Comparison of ENCODE assay signal across 2 cellular contexts in the genomic region with DNA sequence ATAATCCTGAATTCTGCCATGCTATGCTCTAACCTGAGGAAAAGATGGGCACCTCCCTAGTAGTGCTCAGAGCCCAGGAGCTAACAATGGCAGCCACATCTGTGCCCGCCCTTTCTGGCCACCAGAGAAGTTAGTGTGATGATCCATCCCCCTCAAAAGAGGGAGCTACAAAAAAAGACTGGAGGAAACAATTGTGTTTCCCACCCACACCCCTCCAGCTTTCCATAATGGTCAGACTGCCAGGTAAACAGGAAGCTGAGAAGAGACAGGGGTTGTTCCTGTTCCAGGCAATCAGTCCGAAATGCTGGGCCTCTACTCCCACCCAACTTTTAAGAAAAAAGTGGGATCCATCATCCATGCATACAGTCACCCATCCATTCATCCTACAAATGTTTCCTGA.
TF ChIP-seq lines count a peak whose summit lies in the region.

No MANE protein-coding gene starts in this region.

TF ChIP-seq in HCT116, 20 proteins besides CTCF, POLR2A, EP300 and RAD21:
- no peak for TF ChIP-seq SRF (IDR thresholded peaks at IDR 0.05; ENCODE audit: low read depth)
- TF ChIP-seq POLR2AphosphoS5 (IDR thresholded peaks at IDR 0.05; ENCODE audit: low read depth, low read length), result no peak
- TF ChIP-seq CEBPB (IDR thresholded peaks at IDR 0.05; ENCODE audit: low read depth), result no peak
- TF ChIP-seq, protein P1, sequence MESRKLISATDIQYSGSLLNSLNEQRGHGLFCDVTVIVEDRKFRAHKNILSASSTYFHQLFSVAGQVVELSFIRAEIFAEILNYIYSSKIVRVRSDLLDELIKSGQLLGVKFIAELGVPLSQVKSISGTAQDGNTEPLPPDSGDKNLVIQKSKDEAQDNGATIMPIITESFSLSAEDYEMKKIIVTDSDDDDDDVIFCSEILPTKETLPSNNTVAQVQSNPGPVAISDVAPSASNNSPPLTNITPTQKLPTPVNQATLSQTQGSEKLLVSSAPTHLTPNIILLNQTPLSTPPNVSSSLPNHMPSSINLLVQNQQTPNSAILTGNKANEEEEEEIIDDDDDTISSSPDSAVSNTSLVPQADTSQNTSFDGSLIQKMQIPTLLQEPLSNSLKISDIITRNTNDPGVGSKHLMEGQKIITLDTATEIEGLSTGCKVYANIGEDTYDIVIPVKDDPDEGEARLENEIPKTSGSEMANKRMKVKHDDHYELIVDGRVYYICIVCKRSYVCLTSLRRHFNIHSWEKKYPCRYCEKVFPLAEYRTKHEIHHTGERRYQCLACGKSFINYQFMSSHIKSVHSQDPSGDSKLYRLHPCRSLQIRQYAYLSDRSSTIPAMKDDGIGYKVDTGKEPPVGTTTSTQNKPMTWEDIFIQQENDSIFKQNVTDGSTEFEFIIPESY (IDR thresholded peaks at IDR 0.05; ENCODE audit: extremely low read depth, insufficient replicate concordance, low read length), result no peak
- TF ChIP-seq, protein P2, sequence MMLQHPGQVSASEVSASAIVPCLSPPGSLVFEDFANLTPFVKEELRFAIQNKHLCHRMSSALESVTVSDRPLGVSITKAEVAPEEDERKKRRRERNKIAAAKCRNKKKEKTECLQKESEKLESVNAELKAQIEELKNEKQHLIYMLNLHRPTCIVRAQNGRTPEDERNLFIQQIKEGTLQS (IDR thresholded peaks at IDR 0.05), result no peak
- TF ChIP-seq ELF1 (IDR thresholded peaks at IDR 0.05; ENCODE audit: borderline replicate concordance, low read depth), result no peak
- no peak for TF ChIP-seq EGR1 (IDR thresholded peaks at IDR 0.05; ENCODE audit: low read depth)
- TF ChIP-seq CBX3 (IDR thresholded peaks at IDR 0.05; ENCODE audit: low read depth), result no peak
- no peak for TF ChIP-seq SP1 (IDR thresholded peaks at IDR 0.05; ENCODE audit: low read depth)
- TF ChIP-seq ZNF274 (IDR thresholded peaks at IDR 0.05; ENCODE audit: low read depth, low read length), result no peak
- TF ChIP-seq TCF7L2 (IDR thresholded peaks at IDR 0.05; ENCODE audit: borderline replicate concordance, extremely low read depth, insufficient read depth, insufficient read length), result no peak
- TF ChIP-seq ZFX (IDR thresholded peaks at IDR 0.05), result no peak

TF ChIP-seq in H1, 55 proteins besides CTCF, POLR2A, EP300 and RAD21:
- TF ChIP-seq ASH2L (IDR thresholded peaks at IDR 0.05; ENCODE audit: low read length), result no peak
- TF ChIP-seq, protein P3, sequence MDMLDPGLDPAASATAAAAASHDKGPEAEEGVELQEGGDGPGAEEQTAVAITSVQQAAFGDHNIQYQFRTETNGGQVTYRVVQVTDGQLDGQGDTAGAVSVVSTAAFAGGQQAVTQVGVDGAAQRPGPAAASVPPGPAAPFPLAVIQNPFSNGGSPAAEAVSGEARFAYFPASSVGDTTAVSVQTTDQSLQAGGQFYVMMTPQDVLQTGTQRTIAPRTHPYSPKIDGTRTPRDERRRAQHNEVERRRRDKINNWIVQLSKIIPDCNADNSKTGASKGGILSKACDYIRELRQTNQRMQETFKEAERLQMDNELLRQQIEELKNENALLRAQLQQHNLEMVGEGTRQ (IDR thresholded peaks at IDR 0.05; ENCODE audit: low read length), result no peak
- TF ChIP-seq SRF (IDR thresholded peaks at IDR 0.05; ENCODE audit: low read depth, low read length), result no peak
- TF ChIP-seq GABPA (IDR thresholded peaks at IDR 0.05; ENCODE audit: borderline replicate concordance, insufficient read depth, low read length), result no peak
- TF ChIP-seq, protein P4, sequence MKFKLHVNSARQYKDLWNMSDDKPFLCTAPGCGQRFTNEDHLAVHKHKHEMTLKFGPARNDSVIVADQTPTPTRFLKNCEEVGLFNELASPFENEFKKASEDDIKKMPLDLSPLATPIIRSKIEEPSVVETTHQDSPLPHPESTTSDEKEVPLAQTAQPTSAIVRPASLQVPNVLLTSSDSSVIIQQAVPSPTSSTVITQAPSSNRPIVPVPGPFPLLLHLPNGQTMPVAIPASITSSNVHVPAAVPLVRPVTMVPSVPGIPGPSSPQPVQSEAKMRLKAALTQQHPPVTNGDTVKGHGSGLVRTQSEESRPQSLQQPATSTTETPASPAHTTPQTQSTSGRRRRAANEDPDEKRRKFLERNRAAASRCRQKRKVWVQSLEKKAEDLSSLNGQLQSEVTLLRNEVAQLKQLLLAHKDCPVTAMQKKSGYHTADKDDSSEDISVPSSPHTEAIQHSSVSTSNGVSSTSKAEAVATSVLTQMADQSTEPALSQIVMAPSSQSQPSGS (IDR thresholded peaks at IDR 0.05; ENCODE audit: low read length), result no peak
- TF ChIP-seq FOSL1 (IDR thresholded peaks at IDR 0.05; ENCODE audit: insufficient read depth, low read depth, low read length), result no peak
- TF ChIP-seq JUND (IDR thresholded peaks at IDR 0.05; ENCODE audit: low read length), result no peak
- no peak for TF ChIP-seq CEBPB (IDR thresholded peaks at IDR 0.05; ENCODE audit: low read depth, low read length)
- TF ChIP-seq, protein P5, sequence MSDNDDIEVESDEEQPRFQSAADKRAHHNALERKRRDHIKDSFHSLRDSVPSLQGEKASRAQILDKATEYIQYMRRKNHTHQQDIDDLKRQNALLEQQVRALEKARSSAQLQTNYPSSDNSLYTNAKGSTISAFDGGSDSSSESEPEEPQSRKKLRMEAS (IDR thresholded peaks at IDR 0.05), result no peak
- no peak for TF ChIP-seq SAP30 (IDR thresholded peaks at IDR 0.05; ENCODE audit: insufficient read depth, insufficient replicate concordance, low read length)
TF ChIP-seq in H1: peak in this region for 0.
